In the genomic region with DNA sequence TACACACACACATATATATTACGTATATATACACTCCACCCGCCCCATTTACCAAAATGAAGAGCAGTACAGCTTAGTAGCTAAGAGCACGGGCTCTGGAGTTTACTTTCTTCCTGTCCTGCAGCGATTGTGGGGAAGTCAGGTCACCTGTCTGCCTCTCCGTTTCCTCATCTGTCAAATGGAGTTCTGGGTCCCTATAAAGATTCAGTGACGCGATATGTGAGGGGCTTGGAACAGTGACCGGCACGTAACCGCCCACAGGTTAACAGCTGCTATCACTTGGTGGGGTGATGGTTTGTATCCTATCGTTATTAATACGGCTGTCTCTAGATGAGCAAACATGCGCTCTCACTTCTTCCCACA, we compare ENCODE assay signal across 8 cellular contexts. TPM values are rescaled to one million over a fixed set of nuclear protein-coding genes. Genes with fewer than 3 reads are reported as not detected.
DNase-seq lines count a peak whose midpoint lies in the region; ATAC-seq and TF ChIP-seq lines count a peak whose summit lies in the region.

No MANE protein-coding gene starts in this region.

- peaks cover 16% of the 10 kb centered on the region for H3K36me3 Mint-ChIP-seq in activated CD4-positive, alpha-beta T cell treated with anti-CD3 and anti-CD28 coated beads, Interleukin-2, amount 10 ng/mL, durations not matched to agents 24 days and 14 days (ENCODE audit: low read depth)

- H3K27me3 ChIP-seq in osteoblast (ENCODE audit: insufficient read depth, low read length), result no peaks in the 10 kb centered on the region

- peaks cover 8% of the 10 kb centered on the region for H3K4me1 ChIP-seq in osteoblast (ENCODE audit: insufficient read depth, low read length)

- H3K27me3 Mint-ChIP-seq in activated CD4-positive, alpha-beta T cell treated with anti-CD3 and anti-CD28 coated beads, Interleukin-2, amount 10 ng/mL, durations not matched to agents 24 days and 14 days, result no peaks in the 10 kb centered on the region

- H3K9me3 ChIP-seq in osteoblast (ENCODE audit: low read depth, low read length), result no peaks in the 10 kb centered on the region

- no peaks in the 10 kb centered on the region for H3K36me3 ChIP-seq in osteoblast (ENCODE audit: insufficient read depth, low read length)

- H3K9me3 Mint-ChIP-seq in activated CD4-positive, alpha-beta T cell treated with anti-CD3 and anti-CD28 coated beads, Interleukin-2, amount 10 ng/mL, durations not matched to agents 24 days and 14 days, result no peaks in the 10 kb centered on the region

- peaks cover 29% of the 10 kb centered on the region for H3K4me1 Mint-ChIP-seq in activated CD4-positive, alpha-beta T cell treated with anti-CD3 and anti-CD28 coated beads, Interleukin-2, amount 10 ng/mL, durations not matched to agents 24 days and 14 days

- H3K79me2 ChIP-seq in osteoblast (ENCODE audit: insufficient read depth, low read length), result peaks cover 72% of the 10 kb centered on the region

- peak overlapping the region; percentile 77 for H3K4me3 ChIP-seq in Jurkat, Clone E6-1 (ENCODE audit: low read length)
- H3K4me3 ChIP-seq in fibroblast of pulmonary artery (replicated peaks; ENCODE audit: low read depth, low read length) (peak overlapping the region; percentile 84), osteoblast (ENCODE audit: insufficient read depth, low read length) (peak overlapping the region; percentile 86)

- peak overlapping the region; percentile 96 for H3K27ac Mint-ChIP-seq in activated CD4-positive, alpha-beta T cell treated with anti-CD3 and anti-CD28 coated beads, Interleukin-2, amount 10 ng/mL, durations not matched to agents 24 days and 14 days

- intact Hi-C loops in activated CD4-positive, alpha-beta T cell treated with anti-CD3 and anti-CD28 coated beads, Interleukin-2, amount 10 ng/mL, durations not matched to agents 24 days and 14 days (cut with micrococcal nuclease), result loop anchor here (2.0 to 5.0 kb wide), 3 partner anchors 35 to 819 kb away; a partner anchor contains a TSS

- peak overlapping the region; percentile 99 for H2AFZ ChIP-seq in osteoblast (ENCODE audit: low read length)

- H3K4me2 ChIP-seq in osteoblast (ENCODE audit: insufficient read depth, low read length), result peak overlapping the region; percentile 82

- DNase-seq in NCI-H1092 (lab: John Stamatoyannopoulos, UW), result peak; percentile 27
- DNase-seq in NCI-H1092 treated with DMSO at 0.1 percent for 48 hours (lab: John Stamatoyannopoulos, UW), result no peak
- peak; percentile 36 for DNase-seq in Jurkat, Clone E6-1 (ENCODE audit: low read depth, low spot score)
- peak; percentile 81 for DNase-seq in activated CD4-positive, alpha-beta T cell treated with anti-CD3 and anti-CD28 coated beads, Interleukin-2, amount 10 ng/mL, durations not matched to agents 24 days and 14 days
- DNase-seq in fibroblast of pulmonary artery (ENCODE audit: low read depth), result no peak
- DNase-seq in osteoblast (ENCODE audit: insufficient read length, low spot score, missing footprints), result no peak
- no peak for DNase-seq in mucosa of gallbladder (ENCODE audit: low spot score)

- peak overlapping the region; percentile 96 for H3K4me3 Mint-ChIP-seq in activated CD4-positive, alpha-beta T cell treated with anti-CD3 and anti-CD28 coated beads, Interleukin-2, amount 10 ng/mL, durations not matched to agents 24 days and 14 days

- H4K20me1 ChIP-seq in osteoblast (ENCODE audit: insufficient read depth, low read length), result peaks cover 9% of the 10 kb centered on the region

- TF ChIP-seq CTCF in fibroblast of pulmonary artery (IDR thresholded peaks at IDR 0.05; ENCODE audit: low read length, missing control alignments) (no peak), osteoblast (IDR thresholded peaks at IDR 0.05; ENCODE audit: extremely low read depth, low read depth, low read length) (no peak)

- peak; percentile 63 for ATAC-seq in GM21723 (IDR thresholded peaks at IDR 0.05; ENCODE audit: unreplicated experiment)

- peak overlapping the region; percentile 90 for H3K27ac ChIP-seq in osteoblast (ENCODE audit: low read depth, low read length)

RNA-seq across cellular contexts. Expression of a gene that starts 0.5 kb away (rescaled TPM):
- 25.0 TPM for polyA plus RNA-seq in Jurkat, Clone E6-1 (2012; ENCODE audit: insufficient read depth, insufficient read length)
- 23.6 and 27.3 TPM in 2 replicates for total RNA-seq in activated CD4-positive, alpha-beta T cell treated with anti-CD3 and anti-CD28 coated beads, Interleukin-2, amount 10 ng/mL, durations not matched to agents 24 days and 14 days
- 31.8 and 40.9 TPM in 2 replicates for total RNA-seq in osteoblast
- total RNA-seq in mucosa of gallbladder, result 30.4 TPM

RNA-seq across cellular contexts. Expression of a gene that starts 0.5 kb away (rescaled TPM):
- polyA plus RNA-seq in Jurkat, Clone E6-1 (2012; ENCODE audit: insufficient read depth, insufficient read length), result 11.6 TPM
- total RNA-seq in activated CD4-positive, alpha-beta T cell treated with anti-CD3 and anti-CD28 coated beads, Interleukin-2, amount 10 ng/mL, durations not matched to agents 24 days and 14 days, result 23.1 and 26.4 TPM in 2 replicates
- total RNA-seq in osteoblast (84.3 and 90.1 TPM in 2 replicates), mucosa of gallbladder (24.6 TPM)

Comparison
In these comparisons a context has a peak if more than half of its experiments do, and no peak if none do; other contexts are left out.
1. DNase-seq: peak in NCI-H1092 (single experiment), Jurkat, Clone E6-1 (single experiment) and activated CD4-positive, alpha-beta T cell treated with anti-CD3 and anti-CD28 coated beads, Interleukin-2, amount 10 ng/mL, durations not matched to agents 24 days and 14 days (single experiment); none in NCI-H1092 treated with DMSO at 0.1 percent for 48 hours (single experiment), fibroblast of pulmonary artery (single experiment), osteoblast (single experiment) and mucosa of gallbladder (single experiment).
2. Peak in every context shown above with its lines, with median percentiles within 50 percentile points of each other: H3K4me3 ChIP-seq.